Comparison of ENCODE assay signal across 21 cellular contexts in the genomic region with DNA sequence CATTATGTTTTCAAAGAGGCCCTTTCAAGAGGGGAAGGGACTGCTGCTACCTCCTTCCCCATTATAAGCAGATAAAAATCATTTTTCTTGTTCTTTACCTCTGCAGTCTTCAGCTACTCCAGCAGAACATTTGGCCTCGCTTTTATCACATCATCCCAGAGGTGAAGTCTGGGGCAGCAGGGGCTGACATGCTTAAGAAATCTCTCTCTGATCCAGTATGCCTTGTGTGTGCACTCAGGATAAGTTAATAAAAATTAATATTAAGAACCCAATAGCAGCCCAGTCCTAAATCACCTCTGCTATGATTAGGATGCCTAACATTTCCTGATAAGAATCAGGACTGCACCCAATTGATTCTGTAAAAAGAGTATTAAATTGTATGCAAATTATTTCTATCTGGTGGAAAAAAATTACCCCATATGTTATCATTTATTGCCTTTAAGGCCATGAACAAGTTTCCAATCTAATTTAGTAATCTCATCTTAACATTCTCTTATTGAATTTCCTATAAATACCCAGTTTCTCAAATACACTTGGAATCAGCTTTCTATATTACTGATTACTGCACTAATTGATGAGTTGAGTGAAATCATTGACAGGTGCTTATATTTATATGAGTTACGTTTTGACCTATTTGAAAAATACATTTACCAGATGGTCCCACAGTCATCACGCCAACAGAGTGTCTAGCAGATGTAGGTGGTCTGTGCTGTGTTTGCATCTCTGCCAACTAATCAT.
"Had no signal": no experiment of that assay in that cellular context is flagged by ENCODE, and none has a peak within 500 bp of the region (broad histone marks: within the 10 kb centered on the region; RNA-seq: fewer than 3 reads in every experiment).

No MANE protein-coding gene starts in this region.

- H3K9me3 Mint-ChIP-seq: dendritic cell treated with granulocyte-macrophage colony-stimulating factor and Interleukin-4, amounts not matched to agents 40 ng/mL and 50 ng/mL, for 4 days; effector memory CD8-positive, alpha-beta T cell; naive B cell; nephron progenitor cell; stimulated activated effector memory CD8-positive, alpha-beta T cell treated with anti-CD3 and anti-CD28 coated beads, Interleukin-12 subunit alpha, Interleukin-12 subunit beta, amount 100 ng/mL, for 72 hours; type B pancreatic cell had no signal

- H3K27ac ChIP-seq: esophagus squamous epithelium, gastroesophageal sphincter, psoas muscle, right lobe of liver, suprapubic skin, thyroid gland had no signal

- H3K36me3 ChIP-seq: esophagus squamous epithelium, gastroesophageal sphincter, right lobe of liver, suprapubic skin, thyroid gland had no signal

- DNase-seq: effector memory CD8-positive, alpha-beta T cell; esophagus squamous epithelium; foreskin fibroblast; left colon; left ventricle myocardium superior; mesenchymal stem cell; naive B cell; nephron progenitor cell; psoas muscle; retina; right lobe of liver; stimulated activated CD4-positive, alpha-beta T cell treated with anti-CD3 and anti-CD28 coated beads, Interleukin-4, amount 100 ng/mL, for 1 hour; stimulated activated CD8-positive, alpha-beta memory T cell treated with anti-CD3 and anti-CD28 coated beads, Interleukin-4, amount 100 ng/mL, for 48 hours; stimulated activated naive CD8-positive, alpha-beta T cell treated with anti-CD3 and anti-CD28 coated beads, Interleukin-15, Interleukin-2, amounts not matched to agents 100 U/mL and 50 U/mL, for 24 hours; thyroid gland had no signal

- H3K4me3 Mint-ChIP-seq: dendritic cell treated with granulocyte-macrophage colony-stimulating factor and Interleukin-4, amounts not matched to agents 40 ng/mL and 50 ng/mL, for 4 days; effector memory CD8-positive, alpha-beta T cell; naive B cell; nephron progenitor cell; stimulated activated effector memory CD8-positive, alpha-beta T cell treated with anti-CD3 and anti-CD28 coated beads, Interleukin-12 subunit alpha, Interleukin-12 subunit beta, amount 100 ng/mL, for 72 hours; type B pancreatic cell had no signal

- H3K27me3 ChIP-seq: esophagus squamous epithelium, gastroesophageal sphincter, right lobe of liver, suprapubic skin, thyroid gland had no signal

- H3K36me3 Mint-ChIP-seq: naive B cell; stimulated activated effector memory CD8-positive, alpha-beta T cell treated with anti-CD3 and anti-CD28 coated beads, Interleukin-12 subunit alpha, Interleukin-12 subunit beta, amount 100 ng/mL, for 72 hours; type B pancreatic cell had no signal

- H3K27me3 Mint-ChIP-seq: effector memory CD8-positive, alpha-beta T cell; type B pancreatic cell had no signal

- H3K4me3 ChIP-seq: esophagus squamous epithelium, gastroesophageal sphincter, lung, psoas muscle, right lobe of liver, suprapubic skin, thyroid gland had no signal

- ATAC-seq: effector memory CD8-positive, alpha-beta T cell; gastroesophageal sphincter; left colon; left ventricle myocardium superior; psoas muscle; right lobe of liver; stimulated activated effector memory CD8-positive, alpha-beta T cell treated with anti-CD3 and anti-CD28 coated beads, Interleukin-12 subunit alpha, Interleukin-12 subunit beta, amount 100 ng/mL, for 72 hours; stimulated activated naive CD8-positive, alpha-beta T cell treated with anti-CD3 and anti-CD28 coated beads, Interleukin-15, Interleukin-2, amounts not matched to agents 100 U/mL and 50 U/mL, for 24 hours had no signal

- H3K27ac Mint-ChIP-seq: dendritic cell treated with granulocyte-macrophage colony-stimulating factor and Interleukin-4, amounts not matched to agents 40 ng/mL and 50 ng/mL, for 4 days; effector memory CD8-positive, alpha-beta T cell; naive B cell; nephron progenitor cell; stimulated activated effector memory CD8-positive, alpha-beta T cell treated with anti-CD3 and anti-CD28 coated beads, Interleukin-12 subunit alpha, Interleukin-12 subunit beta, amount 100 ng/mL, for 72 hours; type B pancreatic cell had no signal

- H3K4me1 ChIP-seq: esophagus squamous epithelium, gastroesophageal sphincter, psoas muscle, right lobe of liver, suprapubic skin, thyroid gland had no signal

- H3K4me1 Mint-ChIP-seq: naive B cell; nephron progenitor cell; stimulated activated effector memory CD8-positive, alpha-beta T cell treated with anti-CD3 and anti-CD28 coated beads, Interleukin-12 subunit alpha, Interleukin-12 subunit beta, amount 100 ng/mL, for 72 hours had no signal

- H3K9me3 ChIP-seq: esophagus squamous epithelium, gastroesophageal sphincter, psoas muscle, right lobe of liver, suprapubic skin, thyroid gland had no signal
